Comparison of ENCODE assay signal across 15 cellular contexts in the genomic region with DNA sequence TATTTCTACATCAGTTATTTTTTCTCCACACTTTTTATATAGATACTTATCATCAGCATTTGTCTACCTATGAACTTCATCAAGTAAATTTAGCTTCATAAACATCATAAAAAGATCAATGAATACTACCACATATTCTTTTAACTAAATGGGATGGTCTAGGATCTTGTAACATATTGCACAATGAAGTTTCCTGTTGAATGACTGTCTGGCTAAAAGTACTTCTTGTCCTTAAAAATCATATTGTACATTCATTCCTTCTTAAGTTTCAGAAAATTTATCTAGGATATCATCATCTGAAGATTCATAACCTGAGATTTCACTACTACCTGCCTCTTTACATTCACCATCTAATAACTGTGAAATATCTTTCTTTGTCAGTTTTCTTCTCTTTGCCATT.
"Had no signal": no experiment of that assay in that cellular context is flagged by ENCODE, and none has a peak within 500 bp of the region (broad histone marks: within the 10 kb centered on the region; RNA-seq: fewer than 3 reads in every experiment).

No MANE protein-coding gene starts in this region.

- H3K9me3 ChIP-seq: uterus had no signal

- ATAC-seq: gastrocnemius medialis, left lobe of liver had no signal

- H3K4me3 ChIP-seq: gastrocnemius medialis, tibial nerve, uterus had no signal

- H3K36me3 ChIP-seq: brain microvascular endothelial cell, gastrocnemius medialis, tibial nerve, uterus had no signal

- H2AFZ ChIP-seq: parathyroid adenoma had no signal

- DNase-seq: activated CD4-positive, alpha-beta T cell treated with anti-CD3 and anti-CD28 coated beads, Interleukin-2, amount 10 ng/mL, durations not matched to agents 7 days and 5 days; activated gamma-delta T cell treated with Interleukin-2 at 50 U/mL for 16 hours; activated naive CD8-positive, alpha-beta T cell treated with anti-CD3 and anti-CD28 coated beads for 36 hours; anterior cingulate cortex; brain microvascular endothelial cell; gastrocnemius medialis; naive B cell; small intestine; stimulated activated CD4-positive, alpha-beta T cell treated with anti-CD3 and anti-CD28 coated beads, Interleukin-4, amount 100 ng/mL, for 24 hours; stimulated activated naive CD4-positive, alpha-beta T cell; uterus had no signal

- FAIRE-seq: keratinocyte had no signal

- H3K27me3 ChIP-seq: brain microvascular endothelial cell, gastrocnemius medialis, tibial nerve, uterus had no signal

- H3K27ac ChIP-seq: brain microvascular endothelial cell, gastrocnemius medialis, parathyroid adenoma, tibial nerve, uterus had no signal

- H3K4me1 ChIP-seq: gastrocnemius medialis, parathyroid adenoma, uterus had no signal

- H3K9ac ChIP-seq: parathyroid adenoma had no signal
